In genomic region chrX:43813898-43814297, GRCh38 we compare ENCODE assay signal across 1 cellular context.
TF ChIP-seq lines count a peak whose summit lies in the region.

No MANE protein-coding gene starts in this region.

TF ChIP-seq in GM23338, 12 proteins besides CTCF, POLR2A, EP300 and RAD21 (continued from another document):
- no peak for TF ChIP-seq REST (IDR thresholded peaks at IDR 0.05; ENCODE audit: unreplicated experiment)
- no peak for TF ChIP-seq JUNB (IDR thresholded peaks at IDR 0.05; ENCODE audit: unreplicated experiment)
- TF ChIP-seq STAT1 (IDR thresholded peaks at IDR 0.05; ENCODE audit: unreplicated experiment), result no peak
- TF ChIP-seq EZH2phosphoT487 (IDR thresholded peaks at IDR 0.05; ENCODE audit: unreplicated experiment), result no peak
- TF ChIP-seq ZNF331 (CRISPR knock-in tag; IDR thresholded peaks at IDR 0.05; ENCODE audit: low read depth), result no peak
- TF ChIP-seq ZNF114 (CRISPR knock-in tag; IDR thresholded peaks at IDR 0.05), result no peak
- TF ChIP-seq NANOG (IDR thresholded peaks at IDR 0.05; ENCODE audit: borderline replicate concordance), result no peak
